Comparison of ENCODE assay signal across 8 cellular contexts in genomic region chr19:53466726-53467125, GRCh38. TPM values are rescaled to one million over a fixed set of nuclear protein-coding genes. Genes with fewer than 3 reads are reported as not detected.
DNase-seq lines count a peak whose midpoint lies in the region; ATAC-seq and TF ChIP-seq lines count a peak whose summit lies in the region.

No MANE protein-coding gene starts in this region.

- H3K9me3 ChIP-seq in lower lobe of right lung = no peaks in the 10 kb centered on the region
- peaks cover 0 to 17% (median 0%) of the 10 kb centered on the region in 4 donors for H3K9me3 ChIP-seq in tibial nerve

- intact Hi-C loops in activated naive CD4-positive, alpha-beta T cell treated with anti-CD3 and anti-CD28 coated beads for 36 hours (cut with micrococcal nuclease) = loop anchor here (1.0 to 5.0 kb wide), 5 partner anchors 35 to 363 kb away; partner anchors contain the start of genes ZNF160, ZNF331, ZNF761 and ZNF765
- intact Hi-C loops in lower lobe of right lung (cut with DNase I) = no loop called here

- in situ Hi-C loops in astrocyte of the spinal cord (cut with HindIII; ENCODE audit: low sequenced_read_pairs) = no loop called here

- WGBS in tibial nerve, 2 donors = 22 to 23% methylated on average over 12 of the region's 12 CpGs

- CTCF ChIA-PET in activated naive CD4-positive, alpha-beta T cell treated with anti-CD3 and anti-CD28 coated beads for 36 hours (lab: Charles Lee) = no interaction called here

- peak overlapping the region; percentile 88 for H3K4me3 Mint-ChIP-seq in activated naive CD4-positive, alpha-beta T cell treated with anti-CD3 and anti-CD28 coated beads for 36 hours

- H3K27ac Mint-ChIP-seq in activated naive CD4-positive, alpha-beta T cell treated with anti-CD3 and anti-CD28 coated beads for 36 hours = no peak overlapping the region
- H3K27ac Mint-ChIP-seq in activated naive CD4-positive, alpha-beta T cell treated with anti-CD3 and anti-CD28 coated beads, Interleukin-2, amount 50 U/mL, for 72 hours = no peak overlapping the region

- no peak for DNase-seq in activated naive CD4-positive, alpha-beta T cell treated with anti-CD3 and anti-CD28 coated beads for 36 hours
- DNase-seq in activated naive CD4-positive, alpha-beta T cell treated with anti-CD3 and anti-CD28 coated beads, Interleukin-2, amount 50 U/mL, for 72 hours (ENCODE audit: low spot score in 2 of 2) = no peak
- DNase-seq in astrocyte of the spinal cord (ENCODE audit: low read depth, low spot score) = no peak
- no peak for DNase-seq in lower lobe of right lung
- DNase-seq in tibial nerve (ENCODE audit: low spot score in 2 of 2) = no peak
- no peak for DNase-seq in GDM1 (lab: John Stamatoyannopoulos, UW)
- DNase-seq in stimulated activated CD4-positive, alpha-beta T cell treated with anti-CD3 and anti-CD28 coated beads, Interleukin-4, amount 100 ng/mL, for 4 hours = no peak

- peaks cover 20% of the 10 kb centered on the region for H3K9me3 Mint-ChIP-seq in activated naive CD4-positive, alpha-beta T cell treated with anti-CD3 and anti-CD28 coated beads for 36 hours
- peaks cover 6 to 33% of the 10 kb centered on the region in 2 donors for H3K9me3 Mint-ChIP-seq in activated naive CD4-positive, alpha-beta T cell treated with anti-CD3 and anti-CD28 coated beads, Interleukin-2, amount 50 U/mL, for 72 hours

- peaks cover 28% of the 10 kb centered on the region for H3K36me3 Mint-ChIP-seq in activated naive CD4-positive, alpha-beta T cell treated with anti-CD3 and anti-CD28 coated beads for 36 hours (ENCODE audit: low read depth)
- H3K36me3 Mint-ChIP-seq in activated naive CD4-positive, alpha-beta T cell treated with anti-CD3 and anti-CD28 coated beads, Interleukin-2, amount 50 U/mL, for 72 hours = peaks cover 32 to 62% of the 10 kb centered on the region in 2 donors

- peaks cover 20% of the 10 kb centered on the region for H3K4me1 Mint-ChIP-seq in activated naive CD4-positive, alpha-beta T cell treated with anti-CD3 and anti-CD28 coated beads for 36 hours (ENCODE audit: low read depth)

- TF ChIP-seq CTCF in astrocyte of the spinal cord (IDR thresholded peaks at IDR 0.05; ENCODE audit: low read depth, low read length) (no peak), lower lobe of right lung (IDR thresholded peaks at IDR 0.05) (no peak), tibial nerve (IDR thresholded peaks at IDR 0.05) (no peak)

- peak overlapping the region; percentile 88 for H3K4me3 ChIP-seq in astrocyte of the spinal cord (ENCODE audit: low read depth, low read length)
- peak overlapping the region; percentile 62 for H3K4me3 ChIP-seq in lower lobe of right lung
- peak overlapping the region; percentile 56 to 80 (median 69) for H3K4me3 ChIP-seq in tibial nerve

- H3K27ac ChIP-seq in lower lobe of right lung (no peak overlapping the region), tibial nerve (peak overlapping the region in 2 of 4 donors; percentile 66 to 82)

- no peaks in the 10 kb centered on the region for H3K27me3 ChIP-seq in lower lobe of right lung (ENCODE audit: low read depth)
- H3K27me3 ChIP-seq in tibial nerve = peaks cover 0 to 7% of the 10 kb centered on the region in 2 donors

- peaks cover 7% of the 10 kb centered on the region for H3K4me1 ChIP-seq in lower lobe of right lung
- H3K4me1 ChIP-seq in tibial nerve = peaks cover 0 to 14% (median 6%) of the 10 kb centered on the region in 4 donors

- no peak for ATAC-seq in activated naive CD4-positive, alpha-beta T cell treated with anti-CD3 and anti-CD28 coated beads, Interleukin-2, amount 50 U/mL, for 72 hours
- ATAC-seq in lower lobe of right lung (no peak), HG02588 (IDR thresholded peaks at IDR 0.05; ENCODE audit: unreplicated experiment) (no peak)

- H3K36me3 ChIP-seq in lower lobe of right lung = no peaks in the 10 kb centered on the region
- peaks cover 0 to 15% (median 0%) of the 10 kb centered on the region in 3 donors for H3K36me3 ChIP-seq in tibial nerve

- TF ChIP-seq EP300 in tibial nerve (IDR thresholded peaks at IDR 0.05) = no peak

- no peak for TF ChIP-seq POLR2A in tibial nerve (IDR thresholded peaks at IDR 0.05)

- H3K27me3 Mint-ChIP-seq in activated naive CD4-positive, alpha-beta T cell treated with anti-CD3 and anti-CD28 coated beads for 36 hours (ENCODE audit: low read depth) = peaks cover 22% of the 10 kb centered on the region

RNA-seq across cellular contexts. Expression of gene ZNF813, which starts 0.8 kb away (rescaled TPM):
- 1 to 10 TPM; 4.5 to 5.6 TPM for total RNA-seq in activated naive CD4-positive, alpha-beta T cell treated with anti-CD3 and anti-CD28 coated beads for 36 hours
- total RNA-seq in activated naive CD4-positive, alpha-beta T cell treated with anti-CD3 and anti-CD28 coated beads, Interleukin-2, amount 50 U/mL, for 72 hours = 1 to 10 TPM; 5.6 to 7.1 TPM
- total RNA-seq in lower lobe of right lung = 5.3 TPM
- total RNA-seq in tibial nerve = 1 to 10 TPM; 2.5 to 4.9 (median 3.8) TPM

RNA-seq across cellular contexts. Expression of gene ZNF761, which starts 34.9 kb away (rescaled TPM):
- total RNA-seq in activated naive CD4-positive, alpha-beta T cell treated with anti-CD3 and anti-CD28 coated beads for 36 hours = 10 to 100 TPM in 1 of 2 experiments, 1 to 10 TPM in 1; 8.7 to 10.0 TPM
- 10 to 100 TPM in 1 of 2 donors, 1 to 10 TPM in 1; 9.5 to 14.3 TPM for total RNA-seq in activated naive CD4-positive, alpha-beta T cell treated with anti-CD3 and anti-CD28 coated beads, Interleukin-2, amount 50 U/mL, for 72 hours
- 14.7 TPM for total RNA-seq in lower lobe of right lung
- 10 to 100 TPM in 2 of 4 donors, 1 to 10 TPM in 2; 9.2 to 15.3 (median 10.5) TPM for total RNA-seq in tibial nerve
